Comparison of ENCODE assay signal across 16 cellular contexts in genomic region chr22:38220653-38221386, GRCh38. TPM values are rescaled to one million over a fixed set of nuclear protein-coding genes. Genes with fewer than 3 reads are reported as not detected.
A peak's percentile ranks its signal among the peaks of the same experiment; 100 is the strongest.
DNase-seq lines count a peak whose midpoint lies in the region; ATAC-seq and TF ChIP-seq lines count a peak whose summit lies in the region.
"Had no signal": no experiment of that assay in that cellular context is flagged by ENCODE, and none has a peak within 500 bp of the region (broad histone marks: within the 10 kb centered on the region; RNA-seq: fewer than 3 reads in every experiment).

No MANE protein-coding gene starts in this region.

- CTCF ChIA-PET in HCT116 (lab: Charles Lee): no interaction called here
- CTCF ChIA-PET in mammary epithelial cell (lab: Charles Lee; ENCODE audit: low non-redundant PET): no interaction called here
- CTCF ChIA-PET in SK-N-SH (lab: Yijun Ruan, JAX): interaction anchor here (0.7 kb wide), 1 partner anchor 8 kb away, joined by 4 read pairs; no protein-coding TSS in a partner anchor

- H3K27me3 ChIP-seq in HCT116 (ENCODE audit: insufficient read depth, low read length) (no peaks in the 10 kb centered on the region), mammary epithelial cell (ENCODE audit: insufficient read depth, low read length) (no peaks in the 10 kb centered on the region), stomach (no peaks in the 10 kb centered on the region), SK-N-SH (ENCODE audit: insufficient read depth) (no peaks in the 10 kb centered on the region)

- no peak for TF ChIP-seq EP300 in stomach (IDR thresholded peaks at IDR 0.05)
- no peak for TF ChIP-seq EP300 in SK-N-SH (IDR thresholded peaks at IDR 0.05; ENCODE audit: borderline replicate concordance in 1 of 2, low read depth in 1 of 2, low read length in 1 of 2)

- H3K27me3 Mint-ChIP-seq in memory B cell: no peaks in the 10 kb centered on the region
- H3K27me3 Mint-ChIP-seq in effector memory CD8-positive, alpha-beta T cell: no peaks in the 10 kb centered on the region
- H3K27me3 Mint-ChIP-seq: activated CD4-positive, alpha-beta memory T cell treated with anti-CD3 and anti-CD28 coated beads for 36 hours had no signal

- dilution Hi-C loops in mammary epithelial cell (cut with HindIII; ENCODE audit: low sequenced_read_pairs): no loop called here

- H3K27ac ChIP-seq in HCT116 (ENCODE audit: low read depth, low read length) (peak overlapping the region; percentile 79), mammary epithelial cell (ENCODE audit: insufficient read depth, low read depth, low read length) (peak overlapping the region; percentile 92), stomach (peak overlapping the region; percentile 62 to 97 (median 94)), SK-N-SH (ENCODE audit: low read depth in 2 of 2, low read length in 1 of 2) (no peak overlapping the region)

- H3K4me3 ChIP-seq in HCT116 (replicated peaks in 1 of 2; ENCODE audit: low read depth in 1 of 2, low read length in 2 of 2) (no peak overlapping the region), mammary epithelial cell (replicated peaks in 1 of 3; ENCODE audit: insufficient read depth in 1 of 3, low read depth in 2 of 3, low read length in 3 of 3) (no peak overlapping the region), stomach (no peak overlapping the region), SK-N-SH (ENCODE audit: low read depth in 2 of 2, low read length in 1 of 2) (no peak overlapping the region), mucosa of descending colon (no peak overlapping the region)
- H3K4me3 ChIP-seq: HAP-1 had no signal

- ATAC-seq in HCT116 (no peak), memory B cell (ENCODE audit: low read depth) (no peak), mucosa of descending colon (no peak)
- ATAC-seq in effector memory CD8-positive, alpha-beta T cell (replicated peaks): no peak

- no peaks in the 10 kb centered on the region for H3K4me1 Mint-ChIP-seq in memory B cell
- peaks cover 6 to 25% of the 10 kb centered on the region in 2 donors for H3K4me1 Mint-ChIP-seq in effector memory CD8-positive, alpha-beta T cell (ENCODE audit: low read depth in 2 of 2)

- peaks cover 2% of the 10 kb centered on the region for H3K36me3 Mint-ChIP-seq in memory B cell
- H3K36me3 Mint-ChIP-seq in effector memory CD8-positive, alpha-beta T cell (ENCODE audit: insufficient read depth): peaks cover 69% of the 10 kb centered on the region
- H3K36me3 Mint-ChIP-seq: activated naive CD4-positive, alpha-beta T cell treated with anti-CD3 and anti-CD28 coated beads, Interleukin-2, amount 50 U/mL, for 72 hours had no signal

- H3K4me1 ChIP-seq in HCT116 (ENCODE audit: control insufficient read depth in 1 of 2, insufficient read depth in 2 of 2, low read length in 2 of 2) (peaks cover 26 to 46% of the 10 kb centered on the region in 2 experiments), mammary epithelial cell (ENCODE audit: insufficient read depth, low read length) (peaks cover 55% of the 10 kb centered on the region), stomach (peaks cover 40 to 74% (median 52%) of the 10 kb centered on the region in 4 donors), SK-N-SH (ENCODE audit: control insufficient read depth in 1 of 2, insufficient read depth in 2 of 2, low read depth in 1 of 2, low read length in 1 of 2) (peaks cover 0 to 14% of the 10 kb centered on the region in 2 experiments; a peak in 2 of 4 replicates), mucosa of descending colon (ENCODE audit: low read depth) (peaks cover 21% of the 10 kb centered on the region)
- H3K4me1 ChIP-seq: HAP-1 had no signal

- TF ChIP-seq RAD21 in HCT116 (IDR thresholded peaks at IDR 0.05; ENCODE audit: low read depth) (no peak), SK-N-SH (IDR thresholded peaks at IDR 0.05; ENCODE audit: low read length) (no peak)

- H3K36me3 ChIP-seq in HCT116 (ENCODE audit: control insufficient read depth in 1 of 2, insufficient read depth in 2 of 2, low read length in 2 of 2): peaks cover 3 to 4% of the 10 kb centered on the region in 2 experiments; a peak in 2 of 4 replicates
- peaks cover 2% of the 10 kb centered on the region for H3K36me3 ChIP-seq in mammary epithelial cell (ENCODE audit: insufficient read depth, low read length)
- H3K36me3 ChIP-seq in stomach: peaks cover 20 to 63% (median 62%) of the 10 kb centered on the region in 4 donors
- H3K36me3 ChIP-seq in SK-N-SH (replicated peaks in 1 of 2; ENCODE audit: control insufficient read depth in 1 of 2, insufficient read depth in 2 of 2, low read length in 1 of 2): peaks cover 0 to 10% of the 10 kb centered on the region in 2 experiments
- no peaks in the 10 kb centered on the region for H3K36me3 ChIP-seq in mucosa of descending colon (ENCODE audit: low read depth)

- TF ChIP-seq POLR2A in HCT116 (IDR thresholded peaks at IDR 0.05; ENCODE audit: borderline replicate concordance, extremely low read depth, insufficient read depth, insufficient read length) (no peak), stomach (IDR thresholded peaks at IDR 0.05) (no peak)

- H3K27ac Mint-ChIP-seq in memory B cell: peak overlapping the region; percentile 64
- peak overlapping the region in 1 of 2 donors; percentile 95 for H3K27ac Mint-ChIP-seq in effector memory CD8-positive, alpha-beta T cell
- H3K27ac Mint-ChIP-seq: nephron progenitor cell; T-helper 2 cell treated with Interferon-gamma antibody and Interleukin-4, amounts not matched to agents 5 μg/mL and 100 μg/mL, for 36 hours had no signal

- BruUV-seq in HCT116 (replicated peaks; lab: Mats Ljungman, UMichigan): no TSS peak
- BruUV-seq in mammary epithelial cell (replicated peaks; lab: Mats Ljungman, UMichigan): no TSS peak

- POLR2A ChIA-PET in HCT116 (lab: Charles Lee) (interaction anchor here (1.0 kb wide), 1 partner anchor 9 kb away, joined by 8 read pairs; no protein-coding TSS in a partner anchor), SK-N-SH (lab: Yijun Ruan, JAX) (interaction anchor here (0.7 kb wide), 1 partner anchor 64 kb away, joined by 3 read pairs; no protein-coding TSS in a partner anchor)

- no peak overlapping the region for H2AFZ ChIP-seq in HCT116 (ENCODE audit: low read depth, low read length, poor library complexity, severe bottlenecking)
- H2AFZ ChIP-seq in mammary epithelial cell (ENCODE audit: low read depth, low read length): no peak overlapping the region
- H2AFZ ChIP-seq in SK-N-SH (ENCODE audit: low read depth): no peak overlapping the region

- H3K9me2 ChIP-seq in HCT116 (ENCODE audit: insufficient read depth) (no peaks in the 10 kb centered on the region), SK-N-SH (no peaks in the 10 kb centered on the region)

- peaks cover 4% of the 10 kb centered on the region for H3F3A ChIP-seq in SK-N-SH (replicated peaks; ENCODE audit: insufficient read depth)

- H3K9ac ChIP-seq in HCT116 (ENCODE audit: low read length): peak overlapping the region; percentile 77
- no peak overlapping the region for H3K9ac ChIP-seq in mammary epithelial cell (ENCODE audit: insufficient read depth, low read length)
- H3K9ac ChIP-seq in SK-N-SH: no peak overlapping the region

- intact Hi-C loops in HCT116 (cut with micrococcal nuclease): loop anchor here (10.0 kb wide), 1 partner anchor 106 kb away; the partner anchor contains the start of gene BAIAP2L2
- intact Hi-C loops in mammary epithelial cell (cut with micrococcal nuclease): no loop called here
- intact Hi-C loops in stomach (cut with DNase I; ENCODE audit: low total_unique reads): no loop called here
- intact Hi-C loops in mucosa of descending colon (cut with DNase I, micrococcal nuclease): no loop called here

- in situ Hi-C loops in mammary epithelial cell (cut with MboI; ENCODE audit: low sequenced_read_pairs in 2 of 2): no loop called here

- DNase-seq in HCT116 (ENCODE audit: low read depth, low spot score): no peak
- DNase-seq in mammary epithelial cell: no peak
- DNase-seq in memory B cell (ENCODE audit: low spot score in 2 of 2): no peak
- DNase-seq in stomach: no peak
- no peak for DNase-seq in SK-N-SH
- DNase-seq in effector memory CD8-positive, alpha-beta T cell: no peak
- no peak for DNase-seq in mucosa of descending colon
- DNase-seq in NCI-H345 (lab: John Stamatoyannopoulos, UW): no peak
- DNase-seq: activated CD4-positive, alpha-beta memory T cell treated with anti-CD3 and anti-CD28 coated beads for 36 hours; foreskin fibroblast; NCI-H1092 treated with DMSO at 0.1 percent for 48 hours; NCI-H226; nephron progenitor cell had no signal

- no peak overlapping the region for H3K4me3 Mint-ChIP-seq in memory B cell
- no peak overlapping the region for H3K4me3 Mint-ChIP-seq in effector memory CD8-positive, alpha-beta T cell
- H3K4me3 Mint-ChIP-seq: activated CD4-positive, alpha-beta memory T cell treated with anti-CD3 and anti-CD28 coated beads for 36 hours; nephron progenitor cell; T-helper 2 cell treated with Interferon-gamma antibody and Interleukin-4, amounts not matched to agents 5 μg/mL and 100 μg/mL, for 36 hours had no signal

- H3K9me3 ChIP-seq in HCT116 (ENCODE audit: control insufficient read depth in 1 of 2, insufficient read depth in 1 of 2, low read depth in 1 of 2, low read length in 2 of 2) (no peaks in the 10 kb centered on the region), mammary epithelial cell (replicated peaks; ENCODE audit: insufficient read depth, low read length) (no peaks in the 10 kb centered on the region), stomach (no peaks in the 10 kb centered on the region), SK-N-SH (no peaks in the 10 kb centered on the region), mucosa of descending colon (no peaks in the 10 kb centered on the region)
- H3K9me3 ChIP-seq: HAP-1 had no signal

- 92% methylated on average over 6 of the region's 22 CpGs for WGBS in mammary epithelial cell (ENCODE audit: low coverage, missing lambda C conversion rate)
- 68 to 82% (median 75%) methylated on average over 16 to 22 of the region's 22 CpGs for WGBS in stomach, 5 donors
- no CpG with 5 or more reads among the region's 22 CpGs for WGBS in SK-N-SH (ENCODE audit: low lambda C conversion rate)

- RAD21 ChIA-PET in HCT116 (lab: Charles Lee; ENCODE audit: low non-redundant PET in 1 of 2, low total read pairs in 2 of 2, uncharacterized antibody in 2 of 2, unreplicated experiment in 2 of 2): no interaction called here

- 0 out of 2 replicates have a peak overlapping the region, but pooled peaks have one; percentile 12 for H3K4me2 ChIP-seq in HCT116 (ENCODE audit: low read length)
- H3K4me2 ChIP-seq in mammary epithelial cell (ENCODE audit: insufficient read depth, low read depth, low read length): no peak overlapping the region
- H3K4me2 ChIP-seq in SK-N-SH: no peak overlapping the region

- H3K9me3 Mint-ChIP-seq in memory B cell: no peaks in the 10 kb centered on the region
- H3K9me3 Mint-ChIP-seq in effector memory CD8-positive, alpha-beta T cell: no peaks in the 10 kb centered on the region
- H3K9me3 Mint-ChIP-seq: activated CD4-positive, alpha-beta memory T cell treated with anti-CD3 and anti-CD28 coated beads for 36 hours; activated naive CD4-positive, alpha-beta T cell treated with anti-CD3 and anti-CD28 coated beads, Interleukin-2, amount 50 U/mL, for 72 hours; nephron progenitor cell; T-helper 2 cell treated with Interferon-gamma antibody and Interleukin-4, amounts not matched to agents 5 μg/mL and 100 μg/mL, for 36 hours had no signal

- no peaks in the 10 kb centered on the region for H4K20me1 ChIP-seq in HCT116 (ENCODE audit: insufficient read depth)
- H4K20me1 ChIP-seq in mammary epithelial cell (ENCODE audit: insufficient read depth, low read length): no peaks in the 10 kb centered on the region
- H4K20me1 ChIP-seq in SK-N-SH (ENCODE audit: insufficient read depth): no peaks in the 10 kb centered on the region

- TF ChIP-seq CTCF in HCT116 (IDR thresholded peaks at IDR 0.05 in 2 of 3, conservative IDR thresholded peaks at IDR 0.05 in 1 of 3; ENCODE audit: borderline replicate concordance in 1 of 3, insufficient read depth in 1 of 3, low read depth in 2 of 3, low read length in 2 of 3) (no peak), mammary epithelial cell (conservative IDR thresholded peaks at IDR 0.05 in 1 of 2, IDR thresholded peaks at IDR 0.05 in 1 of 2; ENCODE audit: extremely low read depth in 1 of 2, insufficient read depth in 1 of 2, low read depth in 1 of 2, low read length in 2 of 2) (no peak), stomach (IDR thresholded peaks at IDR 0.05) (no peak), SK-N-SH (IDR thresholded peaks at IDR 0.05) (no peak), mucosa of descending colon (IDR thresholded peaks at IDR 0.05) (no peak)

- H3K79me2 ChIP-seq in HCT116 (ENCODE audit: insufficient read depth, low read length) (no peaks in the 10 kb centered on the region), mammary epithelial cell (ENCODE audit: insufficient read depth, low read length) (no peaks in the 10 kb centered on the region), SK-N-SH (ENCODE audit: insufficient read depth) (no peaks in the 10 kb centered on the region)

RNA-seq across cellular contexts. Expression of gene MAFF, which starts 19.0 kb away (rescaled TPM):
- 26.0 TPM for total RNA-seq in HCT116 (2021; ENCODE audit: unreplicated experiment)
- 19.6 and 30.2 TPM in 2 replicates for polyA plus RNA-seq in HCT116 (2012)
- 10 to 100 TPM; 17.0 to 48.5 TPM for total RNA-seq in mammary epithelial cell
- polyA plus RNA-seq in mammary epithelial cell: 13.9 TPM
- polyA minus RNA-seq in mammary epithelial cell: 5.3 TPM
- total RNA-seq in stomach: 100 to 1,000 TPM in 2 of 5 donors, 10 to 100 TPM in 1, 1 to 10 TPM in 1, under 1 TPM in 1; 0.58 to 130 (median 58.9) TPM
- 10 to 100 TPM; 16.0 to 65.7 (median 35.7) TPM for polyA plus RNA-seq in stomach
- 7.9 and 8.2 TPM in 2 replicates for polyA plus RNA-seq in SK-N-SH (2012; rRNA removed)
- polyA plus RNA-seq in SK-N-SH (2012; cell fraction: cytosol; rRNA removed): 7.0 and 7.4 TPM in 2 replicates
- polyA plus RNA-seq in SK-N-SH (2012; cell fraction: nucleus; rRNA removed): 9.6 and 10.1 TPM in 2 replicates
- total RNA-seq in mucosa of descending colon: 10 to 100 TPM; 16.7 to 26.5 (median 25.6) TPM

RNA-seq across cellular contexts. Expression of gene PLA2G6, which starts 39.2 kb away (rescaled TPM):
- total RNA-seq in HCT116 (2021; ENCODE audit: unreplicated experiment) (36.0 TPM), mammary epithelial cell (10 to 100 TPM; 12.8 to 20.2 TPM), stomach (10 to 100 TPM; 24.0 to 68.3 (median 30.0) TPM), mucosa of descending colon (10 to 100 TPM; 28.5 to 38.7 (median 35.9) TPM)
- 24.8 and 27.6 TPM in 2 replicates for polyA plus RNA-seq in HCT116 (2012)
- polyA plus RNA-seq in mammary epithelial cell (7.8 TPM), stomach (10 to 100 TPM in 2 of 3 donors, 1 to 10 TPM in 1; 6.0 to 24.8 (median 11.8) TPM), SK-N-SH (2012; rRNA removed) (10.5 and 14.5 TPM in 2 replicates)
- polyA minus RNA-seq in mammary epithelial cell: 7.9 TPM
- polyA plus RNA-seq in SK-N-SH (2012; cell fraction: cytosol; rRNA removed): 1.7 and 2.8 TPM in 2 replicates
- polyA plus RNA-seq in SK-N-SH (2012; cell fraction: nucleus; rRNA removed): 89.3 and 95.1 TPM in 2 replicates

RNA-seq across cellular contexts. Expression of gene TMEM184B, which starts 52.0 kb away (rescaled TPM):
- total RNA-seq in HCT116 (2021; ENCODE audit: unreplicated experiment) (66.0 TPM), mammary epithelial cell (10 to 100 TPM; 26.2 to 68.5 TPM), stomach (100 to 1,000 TPM in 1 of 5 donors, 10 to 100 TPM in 4; 27.0 to 110 (median 75.9) TPM), mucosa of descending colon (10 to 100 TPM; 35.9 to 63.1 (median 38.2) TPM)
- 51.2 and 55.1 TPM in 2 replicates for polyA plus RNA-seq in HCT116 (2012)
- polyA plus RNA-seq in mammary epithelial cell (41.1 TPM), stomach (10 to 100 TPM in 2 of 3 donors, 1 to 10 TPM in 1; 10.0 to 13.8 (median 10.8) TPM), SK-N-SH (2012; rRNA removed) (17.4 and 25.3 TPM in 2 replicates)
- polyA minus RNA-seq in mammary epithelial cell: 58.2 TPM
- 13.1 and 18.7 TPM in 2 replicates for polyA plus RNA-seq in SK-N-SH (2012; cell fraction: cytosol; rRNA removed)
- 42.9 and 45.0 TPM in 2 replicates for polyA plus RNA-seq in SK-N-SH (2012; cell fraction: nucleus; rRNA removed)

Comparison
In these comparisons a context has a peak if more than half of its experiments do, and no peak if none do; other contexts are left out.
1. H3K27ac ChIP-seq: peak in HCT116 (single experiment), mammary epithelial cell (single experiment) and stomach (5 of 5); none in SK-N-SH (0 of 2).